19 cellular contexts compared by ENCODE assay signal in genomic region chr9:8315211-8315610, GRCh38.
DNase-seq lines count a peak whose midpoint lies in the region; ATAC-seq, FAIRE-seq and TF ChIP-seq lines count a peak whose summit lies in the region.
"Had no signal": no experiment of that assay in that cellular context is flagged by ENCODE, and none has a peak within 500 bp of the region (broad histone marks: within the 10 kb centered on the region; RNA-seq: fewer than 3 reads in every experiment).

No MANE protein-coding gene starts in this region.

- H3K36me3 ChIP-seq in fibroblast of lung (ENCODE audit: control insufficient read depth, insufficient read depth, low read length), result no peaks in the 10 kb centered on the region
- H3K36me3 ChIP-seq: BLaER1 treated with 17β-estradiol and CSF1 and Interleukin-3, amounts not matched to agents 10 nM and 100 nM had no signal

- no peaks in the 10 kb centered on the region for H4K20me1 ChIP-seq in fibroblast of lung (ENCODE audit: control insufficient read depth, extremely low read depth, insufficient read depth, low read length)
- H4K20me1 ChIP-seq: BLaER1 treated with 17β-estradiol and CSF1 and Interleukin-3, amounts not matched to agents 10 nM and 100 nM had no signal

- DNase-seq in NCI-H69 (lab: John Stamatoyannopoulos, UW) (peak; percentile 7), fibroblast of lung (ENCODE audit: low read depth in 2 of 2) (peak; percentile 57 to 60), fibroblast of the aortic adventitia (ENCODE audit: low read depth) (peak; percentile 75), T-cell (no peak), RCC 7860 (ENCODE audit: low spot score) (no peak)
- no peak for DNase-seq in activated naive CD4-positive, alpha-beta T cell treated with anti-CD3 and anti-CD28 coated beads, Interleukin-2, amount 50 U/mL, for 72 hours (ENCODE audit: low spot score in 2 of 2)
- DNase-seq: CD8-positive, alpha-beta T cell; DMS 273 treated with DMSO at 0.1 percent for 48 hours; GDM1; HFFc6 had no signal

- H3K79me2 ChIP-seq in fibroblast of lung (ENCODE audit: control insufficient read depth, insufficient read depth, low read length), result no peaks in the 10 kb centered on the region

- no peak overlapping the region for H3K4me3 ChIP-seq in fibroblast of lung (replicated peaks in 1 of 4; ENCODE audit: control extremely low read depth in 1 of 4, insufficient read depth in 1 of 4, low read depth in 3 of 4, low read length in 4 of 4)
- H3K4me3 ChIP-seq in fibroblast of the aortic adventitia (ENCODE audit: low read depth, low read length), result no peak overlapping the region
- H3K4me3 ChIP-seq: BLaER1 treated with 17β-estradiol and CSF1 and Interleukin-3, amounts not matched to agents 10 nM and 100 nM; GM23338 had no signal

- H3K4me1 ChIP-seq in fibroblast of lung (ENCODE audit: control insufficient read depth, extremely low read depth, insufficient read depth, low read length), result no peaks in the 10 kb centered on the region
- H3K4me1 ChIP-seq: BLaER1 treated with 17β-estradiol and CSF1 and Interleukin-3, amounts not matched to agents 10 nM and 100 nM had no signal

- peaks cover 2 to 6% of the 10 kb centered on the region in 2 donors for H3K27me3 Mint-ChIP-seq in T-cell
- H3K27me3 Mint-ChIP-seq: B cell had no signal

- no peak for FAIRE-seq in RCC 7860 (lab: Jason Lieb, UNC)
- FAIRE-seq: GM12892, GM18507, H54, HTR-8/SVneo had no signal

- POLR2A ChIA-PET in T-cell (lab: Charles Lee), result no interaction called here

- H3K4me3 Mint-ChIP-seq in T-cell, result no peak overlapping the region
- H3K4me3 Mint-ChIP-seq: B cell; CD8-positive, alpha-beta T cell; GM23338; HFFc6; IgD-negative memory B cell had no signal

- no peak overlapping the region for H3K9ac ChIP-seq in fibroblast of lung (ENCODE audit: insufficient read depth, low read length)
- H3K9ac ChIP-seq: BLaER1 treated with 17β-estradiol and CSF1 and Interleukin-3, amounts not matched to agents 10 nM and 100 nM had no signal

- no peak overlapping the region for H3K27ac Mint-ChIP-seq in T-cell
- no peak overlapping the region for H3K27ac Mint-ChIP-seq in activated naive CD4-positive, alpha-beta T cell treated with anti-CD3 and anti-CD28 coated beads, Interleukin-2, amount 50 U/mL, for 72 hours
- H3K27ac Mint-ChIP-seq: B cell; CD8-positive, alpha-beta T cell; HFFc6; IgD-negative memory B cell had no signal

- TF ChIP-seq CTCF in fibroblast of lung (conservative IDR thresholded peaks at IDR 0.05 in 1 of 2, IDR thresholded peaks at IDR 0.05 in 1 of 2; ENCODE audit: low read depth in 1 of 2, low read length in 2 of 2) (no peak), fibroblast of the aortic adventitia (IDR thresholded peaks at IDR 0.05; ENCODE audit: insufficient read depth, low read length) (no peak)

- no peaks in the 10 kb centered on the region for H3K4me1 Mint-ChIP-seq in T-cell
- H3K4me1 Mint-ChIP-seq: B cell, GM23338, IgD-negative memory B cell had no signal

- no peak overlapping the region for H3K4me2 ChIP-seq in fibroblast of lung (ENCODE audit: extremely low read depth, insufficient read depth, low read length)
- H3K4me2 ChIP-seq: BLaER1 treated with 17β-estradiol and CSF1 and Interleukin-3, amounts not matched to agents 10 nM and 100 nM; GM23338 had no signal

- H3K9me3 ChIP-seq in fibroblast of lung (ENCODE audit: control insufficient read depth, insufficient read depth, low read depth, low read length), result no peaks in the 10 kb centered on the region

- H3K36me3 Mint-ChIP-seq in T-cell, result no peaks in the 10 kb centered on the region
- H3K36me3 Mint-ChIP-seq in activated naive CD4-positive, alpha-beta T cell treated with anti-CD3 and anti-CD28 coated beads, Interleukin-2, amount 50 U/mL, for 72 hours, result no peaks in the 10 kb centered on the region
- H3K36me3 Mint-ChIP-seq: CD8-positive, alpha-beta T cell; IgD-negative memory B cell had no signal

- H3K27me3 ChIP-seq in fibroblast of lung (ENCODE audit: control insufficient read depth, insufficient read depth, low read length), result no peaks in the 10 kb centered on the region
- H3K27me3 ChIP-seq: BLaER1 treated with 17β-estradiol and CSF1 and Interleukin-3, amounts not matched to agents 10 nM and 100 nM had no signal

- no peak overlapping the region for H2AFZ ChIP-seq in fibroblast of lung (ENCODE audit: low read length)
- H2AFZ ChIP-seq: GM23338 had no signal

- H3K9me3 Mint-ChIP-seq in T-cell, result peaks cover 0 to 5% (median 2%) of the 10 kb centered on the region in 3 donors
- H3K9me3 Mint-ChIP-seq in activated naive CD4-positive, alpha-beta T cell treated with anti-CD3 and anti-CD28 coated beads, Interleukin-2, amount 50 U/mL, for 72 hours, result no peaks in the 10 kb centered on the region
- H3K9me3 Mint-ChIP-seq: GM23338 had no signal

- H3K27ac ChIP-seq in fibroblast of lung (ENCODE audit: insufficient read depth, low read length), result no peak overlapping the region
- H3K27ac ChIP-seq: BLaER1 treated with 17β-estradiol and CSF1 and Interleukin-3, amounts not matched to agents 10 nM and 100 nM had no signal

- no peak for ATAC-seq in T-cell (replicated peaks in 1 of 4)
- ATAC-seq in activated naive CD4-positive, alpha-beta T cell treated with anti-CD3 and anti-CD28 coated beads, Interleukin-2, amount 50 U/mL, for 72 hours, result no peak
- ATAC-seq: CD8-positive, alpha-beta T cell; GM23338; HCT116 had no signal

- CTCF ChIA-PET in T-cell (lab: Charles Lee), result no interaction called here

Comparison
In these comparisons a context has a peak if more than half of its experiments do, and no peak if none do; other contexts are left out.
1. DNase-seq: peak in NCI-H69 (single experiment), fibroblast of lung (2 of 2) and fibroblast of the aortic adventitia (single experiment); none in T-cell (0 of 34), RCC 7860 (single experiment) and activated naive CD4-positive, alpha-beta T cell treated with anti-CD3 and anti-CD28 coated beads, Interleukin-2, amount 50 U/mL, for 72 hours (0 of 2).